In genomic region chr5:159330131-159330530, GRCh38 we compare ENCODE assay signal across 1 cellular context.
TF ChIP-seq lines count a peak whose summit lies in the region.

IL12B (minus strand) TSS chr5:159330487; CDS start chr5:159326782, 3,705 bp downstream.

TF ChIP-seq in H1, 55 proteins besides CTCF, POLR2A, EP300 and RAD21 (continued from another document):
- TF ChIP-seq SP4 (IDR thresholded peaks at IDR 0.05; ENCODE audit: low read length) (no peak), BCL11A (IDR thresholded peaks at IDR 0.05; ENCODE audit: low read depth in 2 of 2, low read length in 2 of 2) (no peak), YY1 (IDR thresholded peaks at IDR 0.05; ENCODE audit: low read depth, low read length) (no peak), MAFK (IDR thresholded peaks at IDR 0.05; ENCODE audit: low read depth, low read length) (no peak), SIRT6 (IDR thresholded peaks at IDR 0.05; ENCODE audit: low read length) (no peak), TEAD4 (IDR thresholded peaks at IDR 0.05; ENCODE audit: low read depth, low read length) (no peak), PHF8 (conservative IDR thresholded peaks at IDR 0.05; ENCODE audit: low read depth, low read length) (no peak), CREB1 (IDR thresholded peaks at IDR 0.05) (no peak), RBBP5 (IDR thresholded peaks at IDR 0.05; ENCODE audit: borderline replicate concordance, low read depth, low read length) (no peak), USF2 (IDR thresholded peaks at IDR 0.05; ENCODE audit: low read length) (no peak), ATF3 (IDR thresholded peaks at IDR 0.05; ENCODE audit: insufficient read depth, low read depth, low read length) (no peak)
TF ChIP-seq in H1: peak in this region for 0.
